Comparison of ENCODE assay signal across 8 cellular contexts in the genomic region with DNA sequence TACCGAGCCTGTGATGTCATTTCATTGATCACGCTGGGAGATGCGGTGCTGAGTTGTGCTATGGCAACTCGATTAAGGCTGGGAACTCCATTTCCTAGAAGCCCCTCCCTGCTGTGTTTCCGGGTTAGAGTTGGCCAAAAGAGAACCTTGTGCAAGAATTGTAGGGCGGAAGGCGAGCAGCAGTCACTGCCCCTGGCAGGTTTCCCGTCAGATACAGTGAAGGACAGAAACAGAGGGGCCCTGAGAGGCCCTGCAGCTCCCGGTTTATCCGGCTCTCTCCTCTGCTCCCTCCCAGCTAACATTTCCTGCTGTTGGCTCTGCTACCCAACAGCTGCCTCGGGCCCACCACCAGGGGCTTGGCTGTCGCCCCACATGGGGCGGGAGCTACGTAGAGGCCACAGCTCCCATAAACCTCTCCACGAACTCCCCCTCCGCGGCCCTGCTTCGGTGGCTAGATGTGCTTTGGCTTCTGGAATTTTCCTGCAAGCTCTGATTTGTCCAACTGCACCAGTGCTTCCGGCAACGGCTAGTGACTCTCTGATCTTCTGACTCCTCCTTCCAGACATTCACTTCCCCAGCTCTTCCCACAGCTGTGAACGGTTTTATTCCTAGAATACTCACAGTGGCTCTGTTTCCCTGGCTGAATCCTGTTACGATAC.
DNase-seq lines count a peak whose midpoint lies in the region; ATAC-seq and TF ChIP-seq lines count a peak whose summit lies in the region.

No MANE protein-coding gene starts in this region.

- WGBS in mesenchymal stem cell, result 39% methylated on average over 20 of the region's 22 CpGs

- H3K14ac ChIP-seq in mesenchymal stem cell (ENCODE audit: low read length in 2 of 2), result no peak overlapping the region

- no peaks in the 10 kb centered on the region for H3K36me3 ChIP-seq in effector memory CD4-positive, alpha-beta T cell (ENCODE audit: control insufficient read depth, insufficient read depth, low read length)
- no peaks in the 10 kb centered on the region for H3K36me3 ChIP-seq in mesenchymal stem cell (ENCODE audit: control insufficient read depth in 1 of 2, insufficient read depth in 2 of 2, low read depth in 1 of 2, low read length in 2 of 2)

- H2BK5ac ChIP-seq in mesenchymal stem cell (ENCODE audit: low read depth, low read length, poor library complexity, severe bottlenecking), result no peak overlapping the region

- H3K27me3 ChIP-seq in effector memory CD4-positive, alpha-beta T cell (replicated peaks; ENCODE audit: control insufficient read depth, insufficient read depth, low read length, poor library complexity, severe bottlenecking), result no peaks in the 10 kb centered on the region
- H3K27me3 ChIP-seq in mesenchymal stem cell (ENCODE audit: control insufficient read depth in 1 of 2, insufficient read depth in 1 of 2, low read length in 2 of 2), result peaks cover 0 to 26% of the 10 kb centered on the region in 2 experiments

- peak overlapping the region; percentile 88 for H3K9ac ChIP-seq in mesenchymal stem cell (ENCODE audit: low read length)

- POLR2A ChIA-PET in activated CD8-positive, alpha-beta T cell treated with anti-CD3 and anti-CD28 coated beads for 36 hours (lab: Charles Lee), result interaction anchor here (0.8 to 1.1 kb wide), 2 partner anchors 75 to 78 kb away, joined by 3 to 4 read pairs; a partner anchor contains a TSS

- H3K4me1 ChIP-seq in effector memory CD4-positive, alpha-beta T cell (ENCODE audit: control insufficient read depth, insufficient read depth, low read length, poor library complexity, severe bottlenecking), result no peaks in the 10 kb centered on the region
- H3K4me1 ChIP-seq in mesenchymal stem cell (ENCODE audit: control insufficient read depth, insufficient read depth, low read depth, low read length), result peaks cover 2% of the 10 kb centered on the region

- no peak overlapping the region for H2BK12ac ChIP-seq in mesenchymal stem cell (ENCODE audit: low read length in 2 of 2)

- no peaks in the 10 kb centered on the region for H3K9me3 Mint-ChIP-seq in activated CD8-positive, alpha-beta T cell treated with anti-CD3 and anti-CD28 coated beads for 36 hours

- H4K8ac ChIP-seq in mesenchymal stem cell (ENCODE audit: low read length), result peak overlapping the region; percentile 75

- peak overlapping the region; percentile 29 for H2BK120ac ChIP-seq in mesenchymal stem cell (ENCODE audit: low read depth, low read length)

- intact Hi-C loops in activated CD8-positive, alpha-beta T cell treated with anti-CD3 and anti-CD28 coated beads for 36 hours (cut with micrococcal nuclease), result loop anchor here (5.0 kb wide), 1 partner anchor 72 kb away; no protein-coding TSS in a partner anchor

- peak; percentile 19 for TF ChIP-seq CTCF in GM12873 (IDR thresholded peaks at IDR 0.05; ENCODE audit: insufficient read depth, low read depth, low read length, missing control alignments)
- TF ChIP-seq CTCF in activated CD8-positive, alpha-beta T cell treated with anti-CD3 and anti-CD28 coated beads for 36 hours (IDR thresholded peaks at IDR 0.05), result no peak

- H3K4ac ChIP-seq in mesenchymal stem cell (ENCODE audit: low read depth in 1 of 2, low read length in 2 of 2), result peak overlapping the region in 1 of 2 experiments; percentile 5

- no peaks in the 10 kb centered on the region for H3K27me3 Mint-ChIP-seq in activated CD8-positive, alpha-beta T cell treated with anti-CD3 and anti-CD28 coated beads for 36 hours

- no peak overlapping the region for H2AK5ac ChIP-seq in mesenchymal stem cell (ENCODE audit: low read length, severe bottlenecking)

- H3K4me3 Mint-ChIP-seq in activated CD8-positive, alpha-beta T cell treated with anti-CD3 and anti-CD28 coated beads for 36 hours, result peak overlapping the region; percentile 57

- peak overlapping the region; percentile 30 for H3K4me3 ChIP-seq in effector memory CD4-positive, alpha-beta T cell (ENCODE audit: insufficient read depth, low read depth, low read length, poor library complexity, severe bottlenecking)
- peak overlapping the region in 1 of 2 experiments; percentile 66 for H3K4me3 ChIP-seq in mesenchymal stem cell (ENCODE audit: insufficient read depth in 1 of 2, low read depth in 1 of 2, low read length in 2 of 2)

- DNase-seq in NCI-H2227 treated with DMSO at 0.1 percent for 48 hours (lab: John Stamatoyannopoulos, UW), result peak; percentile 49
- DNase-seq in activated CD8-positive, alpha-beta T cell treated with anti-CD3 and anti-CD28 coated beads for 36 hours, result peak; percentile 72
- DNase-seq in effector memory CD4-positive, alpha-beta T cell, result peak; percentile 2 to 18 (median 13)
- peak; percentile 92 for DNase-seq in mesenchymal stem cell
- DNase-seq in stimulated activated CD4-positive, alpha-beta T cell treated with anti-CD3 and anti-CD28 coated beads, TNF-alpha, amount 100 ng/mL, for 48 hours (ENCODE audit: low read depth in 3 of 3), result peak in 2 of 3 donors; percentile 9 to 27

- H3K9me3 ChIP-seq in effector memory CD4-positive, alpha-beta T cell (ENCODE audit: control insufficient read depth, low read length), result no peaks in the 10 kb centered on the region
- H3K9me3 ChIP-seq in mesenchymal stem cell (ENCODE audit: control insufficient read depth, low read length), result no peaks in the 10 kb centered on the region

- CTCF ChIA-PET in activated CD8-positive, alpha-beta T cell treated with anti-CD3 and anti-CD28 coated beads for 36 hours (lab: Charles Lee), result interaction anchor here (0.9 to 2.6 kb wide), 6 partner anchors 23 to 132 kb away, joined by 3 to 11 read pairs (median 4); no protein-coding TSS in a partner anchor

- ATAC-seq in activated CD8-positive, alpha-beta T cell treated with anti-CD3 and anti-CD28 coated beads for 36 hours, result peak; percentile 90
- ATAC-seq in GM19023 (IDR thresholded peaks at IDR 0.05; ENCODE audit: unreplicated experiment) (no peak), HG03520 (IDR thresholded peaks at IDR 0.05; ENCODE audit: unreplicated experiment) (no peak)

- H2BK15ac ChIP-seq in mesenchymal stem cell (ENCODE audit: low read depth, poor library complexity, severe bottlenecking), result no peak overlapping the region

- peak overlapping the region; percentile 49 for H3K27ac ChIP-seq in effector memory CD4-positive, alpha-beta T cell (ENCODE audit: insufficient read depth, low read length, poor library complexity, severe bottlenecking)
- peak overlapping the region; percentile 48 for H3K27ac ChIP-seq in mesenchymal stem cell (ENCODE audit: low read length, poor library complexity, severe bottlenecking)

- H3K36me3 Mint-ChIP-seq in activated CD8-positive, alpha-beta T cell treated with anti-CD3 and anti-CD28 coated beads for 36 hours (ENCODE audit: low read depth), result no peaks in the 10 kb centered on the region

- H4K91ac ChIP-seq in mesenchymal stem cell (ENCODE audit: low read length), result no peak overlapping the region

- no peak overlapping the region for H3K4me2 ChIP-seq in mesenchymal stem cell (ENCODE audit: low read length, poor library complexity, severe bottlenecking)

- H3K23ac ChIP-seq in mesenchymal stem cell (ENCODE audit: low read length in 2 of 2), result no peak overlapping the region

- no peaks in the 10 kb centered on the region for H3K79me1 ChIP-seq in mesenchymal stem cell (replicated peaks; ENCODE audit: low read length, poor library complexity, severe bottlenecking)

- peak overlapping the region in 1 of 2 experiments; percentile 54 for H3K18ac ChIP-seq in mesenchymal stem cell (ENCODE audit: low read depth in 1 of 2, low read length in 2 of 2)

- H3K27ac Mint-ChIP-seq in activated CD8-positive, alpha-beta T cell treated with anti-CD3 and anti-CD28 coated beads for 36 hours, result peak overlapping the region; percentile 75

- no peak overlapping the region for H2AFZ ChIP-seq in mesenchymal stem cell (ENCODE audit: low read depth, low read length)

- peaks cover 24% of the 10 kb centered on the region for H3K4me1 Mint-ChIP-seq in activated CD8-positive, alpha-beta T cell treated with anti-CD3 and anti-CD28 coated beads for 36 hours (ENCODE audit: low read depth)

Comparison
In these comparisons a context has a peak if more than half of its experiments do, and no peak if none do; other contexts are left out.
1. DNase-seq: peak in every context shown above with its lines; median percentile 92 in mesenchymal stem cell; 72 in activated CD8-positive, alpha-beta T cell treated with anti-CD3 and anti-CD28 coated beads for 36 hours; 49 in NCI-H2227 treated with DMSO at 0.1 percent for 48 hours; 18 in stimulated activated CD4-positive, alpha-beta T cell treated with anti-CD3 and anti-CD28 coated beads, TNF-alpha, amount 100 ng/mL, for 48 hours; 13 in effector memory CD4-positive, alpha-beta T cell.